Comparison of ENCODE assay signal across 32 cellular contexts in the genomic region with DNA sequence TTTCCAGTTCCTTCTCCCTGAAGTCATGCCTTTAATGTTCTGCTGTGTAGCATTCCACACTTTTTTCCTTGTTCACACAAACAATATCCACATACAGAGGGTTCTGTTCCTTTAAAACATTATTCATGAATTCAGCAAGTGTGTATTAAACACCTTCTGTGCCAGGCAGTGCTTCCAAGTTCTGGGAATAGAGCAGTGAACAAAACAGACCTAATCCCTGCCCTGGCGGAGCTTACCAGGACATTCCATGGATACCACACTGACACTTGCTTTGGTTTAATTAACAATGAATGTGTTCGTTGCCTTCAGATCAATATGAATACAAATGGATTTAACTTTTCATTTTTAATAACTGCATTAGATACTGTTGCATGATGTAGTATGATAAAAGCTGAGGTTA. TPM values are rescaled to one million over a fixed set of nuclear protein-coding genes. Genes with fewer than 3 reads are reported as not detected.
A peak's percentile ranks its signal among the peaks of the same experiment; 100 is the strongest.
DNase-seq lines count a peak whose midpoint lies in the region; ATAC-seq and TF ChIP-seq lines count a peak whose summit lies in the region.
"Had no signal": no experiment of that assay in that cellular context is flagged by ENCODE, and none has a peak within 500 bp of the region (broad histone marks: within the 10 kb centered on the region; RNA-seq: fewer than 3 reads in every experiment).

No MANE protein-coding gene starts in this region.

- intact Hi-C loops in Right ventricle myocardium inferior (cut with DNase I), result no loop called here
- intact Hi-C loops in cardiac septum (cut with DNase I), result no loop called here
- intact Hi-C loops in dendritic cell treated with granulocyte-macrophage colony-stimulating factor and Interleukin-4, amounts not matched to agents 40 ng/mL and 50 ng/mL, for 4 days (cut with micrococcal nuclease), result no loop called here

- H3K36me3 ChIP-seq in stomach smooth muscle (ENCODE audit: control insufficient read depth in 2 of 2, insufficient read depth in 2 of 2, low read length in 2 of 2), result peaks cover 9% of the 10 kb centered on the region in 2 donors
- H3K36me3 ChIP-seq in CD8-positive, alpha-beta memory T cell (ENCODE audit: insufficient read depth, low read length), result no peaks in the 10 kb centered on the region

- H3K27me3 Mint-ChIP-seq in dendritic cell treated with granulocyte-macrophage colony-stimulating factor and Interleukin-4, amounts not matched to agents 40 ng/mL and 50 ng/mL, for 4 days, result peaks cover 5% of the 10 kb centered on the region
- H3K27me3 Mint-ChIP-seq in mesothelial cell of epicardium (ENCODE audit: low read depth), result no peaks in the 10 kb centered on the region
- H3K27me3 Mint-ChIP-seq in CD8-positive, alpha-beta memory T cell, result peaks cover 2 to 3% of the 10 kb centered on the region in 2 donors
- H3K27me3 Mint-ChIP-seq: IgD-negative memory B cell had no signal

- DNase-seq in Right ventricle myocardium inferior (ENCODE audit: missing footprints), result no peak
- no peak for DNase-seq in cardiac septum (ENCODE audit: low spot score)
- no peak for DNase-seq in mesothelial cell of epicardium (ENCODE audit: low spot score in 2 of 2, unreplicated experiment in 2 of 2)
- DNase-seq in stimulated activated CD4-positive, alpha-beta T cell treated with anti-CD3 and anti-CD28 coated beads, Interleukin-2, amount 100 ng/mL, for 48 hours, result no peak
- no peak for DNase-seq in NCI-H524 treated with DMSO at 0.1 percent for 48 hours (lab: John Stamatoyannopoulos, UW)
- no peak for DNase-seq in CD8-positive, alpha-beta memory T cell
- DNase-seq: activated CD4-positive, alpha-beta T cell treated with anti-CD3 and anti-CD28 coated beads, Interleukin-2, amount 50 U/mL, for 48 hours; activated CD8-positive, alpha-beta memory T cell treated with anti-CD3 and anti-CD28 coated beads, Interleukin-2, amount 50 U/mL, for 4 hours; CD4-positive, alpha-beta memory T cell; GM23248; kidney glomerular epithelial cell; NCI-H1092; NCI-H187; NCI-H2171 treated with DMSO at 0.1 percent for 48 hours; NCI-H524; NK-92 treated with Interleukin-12 subunit alpha and Interleukin-12 subunit beta, amount 100 ng/mL, for 24 hours; PC-9; small intestine; stimulated activated CD8-positive, alpha-beta memory T cell treated with anti-CD3 and anti-CD28 coated beads, Interleukin-4, amount 100 ng/mL, for 48 hours; stimulated activated naive CD8-positive, alpha-beta T cell treated with anti-CD3 and anti-CD28 coated beads, Interleukin-15, amount 100 ng/mL, for 72 hours; T-cell; tibial artery had no signal

- no peak for TF ChIP-seq CTCF in mesothelial cell of epicardium (IDR thresholded peaks at IDR 0.05; ENCODE audit: unreplicated experiment)

- H3K9me3 ChIP-seq in stomach smooth muscle (ENCODE audit: control insufficient read depth in 2 of 2, low read length in 2 of 2), result peaks cover 0 to 2% of the 10 kb centered on the region in 2 donors
- no peaks in the 10 kb centered on the region for H3K9me3 ChIP-seq in CD8-positive, alpha-beta memory T cell (ENCODE audit: low read length)

- H3K27ac Mint-ChIP-seq in dendritic cell treated with granulocyte-macrophage colony-stimulating factor and Interleukin-4, amounts not matched to agents 40 ng/mL and 50 ng/mL, for 4 days, result peak overlapping the region; percentile 33
- peak overlapping the region; percentile 98 for H3K27ac Mint-ChIP-seq in mesothelial cell of epicardium
- no peak overlapping the region for H3K27ac Mint-ChIP-seq in CD8-positive, alpha-beta memory T cell
- H3K27ac Mint-ChIP-seq: activated naive CD4-positive, alpha-beta T cell treated with anti-CD3 and anti-CD28 coated beads, Interleukin-2, amount 50 U/mL, for 24 hours; activated T-helper 17 cell treated with anti-CD3 and anti-CD28 coated beads, Interleukin-2, amount 50 U/mL, for 72 hours; CD4-positive, alpha-beta memory T cell; IgD-negative memory B cell; stimulated activated naive CD8-positive, alpha-beta T cell treated with anti-CD3 and anti-CD28 coated beads, Interleukin-15, amount 100 ng/mL, for 72 hours; T-cell had no signal

- H3K4me1 ChIP-seq in stomach smooth muscle (ENCODE audit: control insufficient read depth, insufficient read depth, low read length), result peaks cover 22% of the 10 kb centered on the region
- no peaks in the 10 kb centered on the region for H3K4me1 ChIP-seq in CD8-positive, alpha-beta memory T cell (ENCODE audit: insufficient read depth, low read length)
- H3K4me1 ChIP-seq: tibial artery had no signal

- H3K27me3 ChIP-seq in stomach smooth muscle (ENCODE audit: control insufficient read depth in 1 of 2, insufficient read depth in 2 of 2, low read length in 2 of 2), result no peaks in the 10 kb centered on the region
- H3K27me3 ChIP-seq in CD8-positive, alpha-beta memory T cell (ENCODE audit: insufficient read depth, low read length, poor library complexity, severe bottlenecking), result no peaks in the 10 kb centered on the region
- H3K27me3 ChIP-seq: dorsolateral prefrontal cortex, tibial artery had no signal

- H3K27ac ChIP-seq in stomach smooth muscle (ENCODE audit: low read length), result peak overlapping the region; percentile 31
- no peak overlapping the region for H3K27ac ChIP-seq in CD8-positive, alpha-beta memory T cell (ENCODE audit: low read depth, low read length)
- H3K27ac ChIP-seq: 22Rv1, GM23248, PC-9, tibial artery had no signal

- CTCF ChIA-PET in CD8-positive, alpha-beta memory T cell (lab: Charles Lee), result no interaction called here

- peaks cover 93% of the 10 kb centered on the region for H3K36me3 Mint-ChIP-seq in dendritic cell treated with granulocyte-macrophage colony-stimulating factor and Interleukin-4, amounts not matched to agents 40 ng/mL and 50 ng/mL, for 4 days (ENCODE audit: low read depth)
- peaks cover 30% of the 10 kb centered on the region for H3K36me3 Mint-ChIP-seq in mesothelial cell of epicardium
- H3K36me3 Mint-ChIP-seq in CD8-positive, alpha-beta memory T cell, result no peaks in the 10 kb centered on the region
- H3K36me3 Mint-ChIP-seq: activated naive CD4-positive, alpha-beta T cell treated with anti-CD3 and anti-CD28 coated beads, Interleukin-2, amount 50 U/mL, for 24 hours; CD4-positive, alpha-beta memory T cell; T-cell had no signal

- H3K4me3 ChIP-seq in stomach smooth muscle (ENCODE audit: low read length in 2 of 2), result no peak overlapping the region
- no peak overlapping the region for H3K4me3 ChIP-seq in CD8-positive, alpha-beta memory T cell (ENCODE audit: low read length)
- H3K4me3 ChIP-seq: dorsolateral prefrontal cortex, GM23248, PC-9, tibial artery had no signal

- peaks cover 28% of the 10 kb centered on the region for H3K4me1 Mint-ChIP-seq in dendritic cell treated with granulocyte-macrophage colony-stimulating factor and Interleukin-4, amounts not matched to agents 40 ng/mL and 50 ng/mL, for 4 days (ENCODE audit: low read depth)
- peaks cover 22% of the 10 kb centered on the region for H3K4me1 Mint-ChIP-seq in mesothelial cell of epicardium
- H3K4me1 Mint-ChIP-seq in CD8-positive, alpha-beta memory T cell, result no peaks in the 10 kb centered on the region
- H3K4me1 Mint-ChIP-seq: activated naive CD4-positive, alpha-beta T cell treated with anti-CD3 and anti-CD28 coated beads, Interleukin-2, amount 50 U/mL, for 24 hours; activated T-helper 17 cell treated with anti-CD3 and anti-CD28 coated beads, Interleukin-2, amount 50 U/mL, for 72 hours; CD4-positive, alpha-beta memory T cell; IgD-negative memory B cell; stimulated activated naive CD8-positive, alpha-beta T cell treated with anti-CD3 and anti-CD28 coated beads, Interleukin-15, amount 100 ng/mL, for 72 hours; T-cell had no signal

- no peak overlapping the region for H3K4me3 Mint-ChIP-seq in dendritic cell treated with granulocyte-macrophage colony-stimulating factor and Interleukin-4, amounts not matched to agents 40 ng/mL and 50 ng/mL, for 4 days
- H3K4me3 Mint-ChIP-seq in mesothelial cell of epicardium, result no peak overlapping the region
- no peak overlapping the region for H3K4me3 Mint-ChIP-seq in CD8-positive, alpha-beta memory T cell
- H3K4me3 Mint-ChIP-seq: activated naive CD4-positive, alpha-beta T cell treated with anti-CD3 and anti-CD28 coated beads, Interleukin-2, amount 50 U/mL, for 24 hours; activated T-helper 17 cell treated with anti-CD3 and anti-CD28 coated beads, Interleukin-2, amount 50 U/mL, for 72 hours; CD4-positive, alpha-beta memory T cell; IgD-negative memory B cell; stimulated activated naive CD8-positive, alpha-beta T cell treated with anti-CD3 and anti-CD28 coated beads, Interleukin-15, amount 100 ng/mL, for 72 hours; T-cell had no signal

- POLR2A ChIA-PET in CD8-positive, alpha-beta memory T cell (lab: Charles Lee), result no interaction called here

- H3K9ac ChIP-seq in stomach smooth muscle (ENCODE audit: low read length in 2 of 2), result no peak overlapping the region
- H3K9ac ChIP-seq: GM23248 had no signal

- peaks cover 12% of the 10 kb centered on the region for H3K9me3 Mint-ChIP-seq in dendritic cell treated with granulocyte-macrophage colony-stimulating factor and Interleukin-4, amounts not matched to agents 40 ng/mL and 50 ng/mL, for 4 days
- peaks cover 21% of the 10 kb centered on the region for H3K9me3 Mint-ChIP-seq in mesothelial cell of epicardium
- H3K9me3 Mint-ChIP-seq in CD8-positive, alpha-beta memory T cell, result peaks cover 0 to 3% (median 2%) of the 10 kb centered on the region in 5 donors
- H3K9me3 Mint-ChIP-seq: activated naive CD4-positive, alpha-beta T cell treated with anti-CD3 and anti-CD28 coated beads, Interleukin-2, amount 50 U/mL, for 24 hours; activated T-helper 17 cell treated with anti-CD3 and anti-CD28 coated beads, Interleukin-2, amount 50 U/mL, for 72 hours had no signal

- peak; percentile 52 for ATAC-seq in Right ventricle myocardium inferior
- ATAC-seq: activated T-helper 17 cell treated with anti-CD3 and anti-CD28 coated beads, Interleukin-2, amount 50 U/mL, for 72 hours; stimulated activated naive CD8-positive, alpha-beta T cell treated with anti-CD3 and anti-CD28 coated beads, Interleukin-15, amount 100 ng/mL, for 72 hours; T-cell had no signal

RNA-seq across cellular contexts. Expression of a gene that starts 57.9 kb away (rescaled TPM):
- not detected for total RNA-seq in Right ventricle myocardium inferior
- not detected for total RNA-seq in cardiac septum
- not detected in 3 replicates for total RNA-seq in mesothelial cell of epicardium
- not detected for total RNA-seq in CD8-positive, alpha-beta memory T cell
- not detected for polyA plus RNA-seq in CD8-positive, alpha-beta memory T cell
- total RNA-seq: activated T-helper 17 cell treated with anti-CD3 and anti-CD28 coated beads, Interleukin-2, amount 50 U/mL, for 72 hours; CD4-positive, alpha-beta memory T cell; GM23248; lung microvascular endothelial cell; osteoblast; renal cortical epithelial cell; T-cell had no signal
- polyA plus RNA-seq: CD4-positive, alpha-beta memory T cell; GM23248; IgD-negative memory B cell; small intestine had no signal

RNA-seq across cellular contexts. Expression of a gene that starts 59.6 kb away (rescaled TPM):
- total RNA-seq in Right ventricle myocardium inferior (0.54 TPM), cardiac septum (0.81 TPM), mesothelial cell of epicardium (7.4 to 8.6 TPM (median 7.5 TPM) in 3 replicates)
- total RNA-seq in CD8-positive, alpha-beta memory T cell, result not detected
- polyA plus RNA-seq in CD8-positive, alpha-beta memory T cell, result not detected
- total RNA-seq: activated T-helper 17 cell treated with anti-CD3 and anti-CD28 coated beads, Interleukin-2, amount 50 U/mL, for 72 hours; CD4-positive, alpha-beta memory T cell; GM23248 had no signal
- polyA plus RNA-seq: CD4-positive, alpha-beta memory T cell; GM23248 had no signal

Comparison
In these comparisons a context has a peak if more than half of its experiments do, and no peak if none do; other contexts are left out.
1. H3K27ac Mint-ChIP-seq: peak in dendritic cell treated with granulocyte-macrophage colony-stimulating factor and Interleukin-4, amounts not matched to agents 40 ng/mL and 50 ng/mL, for 4 days (single experiment) and mesothelial cell of epicardium (single experiment); none in CD8-positive, alpha-beta memory T cell (0 of 8).